ENCODE assay signal across 20 cellular contexts in genomic region chrX:9171841-9172240, GRCh38.
DNase-seq lines count a peak whose midpoint lies in the region; ATAC-seq and TF ChIP-seq lines count a peak whose summit lies in the region.
"Had no signal": no experiment of that assay in that cellular context is flagged by ENCODE, and none has a peak within 500 bp of the region (broad histone marks: within the 10 kb centered on the region; RNA-seq: fewer than 3 reads in every experiment).

No MANE protein-coding gene starts in this region.

- CTCF ChIA-PET in activated CD8-positive, alpha-beta memory T cell treated with anti-CD3 and anti-CD28 coated beads, Interleukin-2, amount 10 ng/mL, durations not matched to agents 7 days and 5 days (lab: Charles Lee) = no interaction called here

- H3K27me3 Mint-ChIP-seq in activated CD8-positive, alpha-beta memory T cell treated with anti-CD3 and anti-CD28 coated beads, Interleukin-2, amount 10 ng/mL, durations not matched to agents 7 days and 5 days = peaks cover 2% of the 10 kb centered on the region
- H3K27me3 Mint-ChIP-seq: activated CD8-positive, alpha-beta T cell treated with anti-CD3 and anti-CD28 coated beads for 36 hours; activated naive CD8-positive, alpha-beta T cell treated with anti-CD3 and anti-CD28 coated beads for 36 hours; stimulated activated naive CD8-positive, alpha-beta T cell treated with anti-CD3 and anti-CD28 coated beads, Interleukin-15, Interleukin-2, amounts not matched to agents 100 ng/mL and 50 ng/mL, for 24 hours had no signal

- peak; percentile 12 for DNase-seq in AG20443 (ENCODE audit: low spot score)
- DNase-seq in NCI-H2227 (lab: John Stamatoyannopoulos, UW; ENCODE audit: unreplicated experiment) = peak; percentile 46
- DNase-seq in cardiac fibroblast (ENCODE audit: low read depth in 2 of 2) = peak; percentile 28 to 60
- peak; percentile 72 for DNase-seq in kidney epithelial cell (ENCODE audit: low read depth)
- no peak for DNase-seq in activated CD8-positive, alpha-beta memory T cell treated with anti-CD3 and anti-CD28 coated beads, Interleukin-2, amount 10 ng/mL, durations not matched to agents 7 days and 5 days
- DNase-seq in stimulated activated effector memory CD8-positive, alpha-beta T cell treated with anti-CD3 and anti-CD28 coated beads, Interleukin-12 subunit alpha, Interleukin-12 subunit beta, amount 100 ng/mL, for 72 hours (ENCODE audit: low spot score in 2 of 2) = no peak
- DNase-seq: activated CD8-positive, alpha-beta T cell treated with anti-CD3 and anti-CD28 coated beads for 36 hours; activated naive CD8-positive, alpha-beta T cell treated with anti-CD3 and anti-CD28 coated beads for 36 hours; CD8-positive, alpha-beta memory T cell; effector CD4-positive, alpha-beta T cell; hypothalamus; NCI-H1092; NCI-H2081 treated with DMSO at 0.1 percent for 48 hours; NCI-H82; upper lobe of right lung had no signal

- ATAC-seq in activated CD8-positive, alpha-beta memory T cell treated with anti-CD3 and anti-CD28 coated beads, Interleukin-2, amount 10 ng/mL, durations not matched to agents 7 days and 5 days = no peak
- no peak for ATAC-seq in stimulated activated effector memory CD8-positive, alpha-beta T cell treated with anti-CD3 and anti-CD28 coated beads, Interleukin-12 subunit alpha, Interleukin-12 subunit beta, amount 100 ng/mL, for 72 hours
- ATAC-seq in HG02973 (IDR thresholded peaks at IDR 0.05; ENCODE audit: unreplicated experiment) = no peak
- no peak for ATAC-seq in GM21390 (IDR thresholded peaks at IDR 0.05; ENCODE audit: unreplicated experiment)
- ATAC-seq: activated CD8-positive, alpha-beta T cell treated with anti-CD3 and anti-CD28 coated beads for 36 hours; Panc1; upper lobe of right lung had no signal

- H3K4me3 Mint-ChIP-seq in activated CD8-positive, alpha-beta memory T cell treated with anti-CD3 and anti-CD28 coated beads, Interleukin-2, amount 10 ng/mL, durations not matched to agents 7 days and 5 days = no peak overlapping the region
- no peak overlapping the region for H3K4me3 Mint-ChIP-seq in stimulated activated effector memory CD8-positive, alpha-beta T cell treated with anti-CD3 and anti-CD28 coated beads, Interleukin-12 subunit alpha, Interleukin-12 subunit beta, amount 100 ng/mL, for 72 hours
- H3K4me3 Mint-ChIP-seq: activated CD8-positive, alpha-beta T cell treated with anti-CD3 and anti-CD28 coated beads for 36 hours; activated naive CD8-positive, alpha-beta T cell treated with anti-CD3 and anti-CD28 coated beads for 36 hours; CD8-positive, alpha-beta memory T cell; stimulated activated naive CD8-positive, alpha-beta T cell treated with anti-CD3 and anti-CD28 coated beads, Interleukin-15, Interleukin-2, amounts not matched to agents 100 ng/mL and 50 ng/mL, for 24 hours had no signal

- H3K4me3 ChIP-seq in cardiac fibroblast (replicated peaks in 1 of 2; ENCODE audit: low read depth in 2 of 2, low read length in 2 of 2) = no peak overlapping the region
- no peak overlapping the region for H3K4me3 ChIP-seq in kidney epithelial cell (ENCODE audit: low read depth, low read length)
- H3K4me3 ChIP-seq: cardiac muscle cell, upper lobe of right lung had no signal

- H3K27ac Mint-ChIP-seq in activated CD8-positive, alpha-beta memory T cell treated with anti-CD3 and anti-CD28 coated beads, Interleukin-2, amount 10 ng/mL, durations not matched to agents 7 days and 5 days = no peak overlapping the region
- no peak overlapping the region for H3K27ac Mint-ChIP-seq in stimulated activated effector memory CD8-positive, alpha-beta T cell treated with anti-CD3 and anti-CD28 coated beads, Interleukin-12 subunit alpha, Interleukin-12 subunit beta, amount 100 ng/mL, for 72 hours
- H3K27ac Mint-ChIP-seq: activated CD8-positive, alpha-beta T cell treated with anti-CD3 and anti-CD28 coated beads for 36 hours; activated naive CD8-positive, alpha-beta T cell treated with anti-CD3 and anti-CD28 coated beads for 36 hours; stimulated activated naive CD8-positive, alpha-beta T cell treated with anti-CD3 and anti-CD28 coated beads, Interleukin-15, Interleukin-2, amounts not matched to agents 100 ng/mL and 50 ng/mL, for 24 hours had no signal

- H3K4me1 Mint-ChIP-seq in activated CD8-positive, alpha-beta memory T cell treated with anti-CD3 and anti-CD28 coated beads, Interleukin-2, amount 10 ng/mL, durations not matched to agents 7 days and 5 days = no peaks in the 10 kb centered on the region
- no peaks in the 10 kb centered on the region for H3K4me1 Mint-ChIP-seq in stimulated activated effector memory CD8-positive, alpha-beta T cell treated with anti-CD3 and anti-CD28 coated beads, Interleukin-12 subunit alpha, Interleukin-12 subunit beta, amount 100 ng/mL, for 72 hours
- H3K4me1 Mint-ChIP-seq: activated naive CD8-positive, alpha-beta T cell treated with anti-CD3 and anti-CD28 coated beads for 36 hours had no signal

- no peaks in the 10 kb centered on the region for H3K27me3 ChIP-seq in kidney epithelial cell (ENCODE audit: control insufficient read depth, insufficient read depth, low read length)
- H3K27me3 ChIP-seq: cardiac muscle cell, upper lobe of right lung had no signal

- no peaks in the 10 kb centered on the region for H3K36me3 ChIP-seq in kidney epithelial cell (ENCODE audit: control insufficient read depth, insufficient read depth, low read length)
- H3K36me3 ChIP-seq: cardiac muscle cell, upper lobe of right lung had no signal

- peaks cover 4% of the 10 kb centered on the region for H3K36me3 Mint-ChIP-seq in activated CD8-positive, alpha-beta memory T cell treated with anti-CD3 and anti-CD28 coated beads, Interleukin-2, amount 10 ng/mL, durations not matched to agents 7 days and 5 days
- no peaks in the 10 kb centered on the region for H3K36me3 Mint-ChIP-seq in stimulated activated effector memory CD8-positive, alpha-beta T cell treated with anti-CD3 and anti-CD28 coated beads, Interleukin-12 subunit alpha, Interleukin-12 subunit beta, amount 100 ng/mL, for 72 hours

- H3K9me3 Mint-ChIP-seq in activated CD8-positive, alpha-beta memory T cell treated with anti-CD3 and anti-CD28 coated beads, Interleukin-2, amount 10 ng/mL, durations not matched to agents 7 days and 5 days (ENCODE audit: low read depth) = peaks cover under 1% of the 10 kb centered on the region
- no peaks in the 10 kb centered on the region for H3K9me3 Mint-ChIP-seq in stimulated activated effector memory CD8-positive, alpha-beta T cell treated with anti-CD3 and anti-CD28 coated beads, Interleukin-12 subunit alpha, Interleukin-12 subunit beta, amount 100 ng/mL, for 72 hours
- H3K9me3 Mint-ChIP-seq: stimulated activated naive CD8-positive, alpha-beta T cell treated with anti-CD3 and anti-CD28 coated beads, Interleukin-15, Interleukin-2, amounts not matched to agents 100 ng/mL and 50 ng/mL, for 24 hours had no signal

- no peak for TF ChIP-seq CTCF in cardiac fibroblast (IDR thresholded peaks at IDR 0.05; ENCODE audit: low read depth, low read length)
- TF ChIP-seq CTCF in kidney epithelial cell (IDR thresholded peaks at IDR 0.05; ENCODE audit: insufficient read depth, low read length, poor library complexity, severe bottlenecking) = no peak

Comparison
In these comparisons a context has a peak if more than half of its experiments do, and no peak if none do; other contexts are left out.
1. DNase-seq: peak in AG20443 (single experiment), NCI-H2227 (single experiment), cardiac fibroblast (2 of 2) and kidney epithelial cell (single experiment); none in activated CD8-positive, alpha-beta memory T cell treated with anti-CD3 and anti-CD28 coated beads, Interleukin-2, amount 10 ng/mL, durations not matched to agents 7 days and 5 days (single experiment) and stimulated activated effector memory CD8-positive, alpha-beta T cell treated with anti-CD3 and anti-CD28 coated beads, Interleukin-12 subunit alpha, Interleukin-12 subunit beta, amount 100 ng/mL, for 72 hours (0 of 2).